In genomic region chr17:73733527-73733926, GRCh38 we compare ENCODE assay signal across 21 cellular contexts.
"Had no signal": no experiment of that assay in that cellular context is flagged by ENCODE, and none has a peak within 500 bp of the region (broad histone marks: within the 10 kb centered on the region; RNA-seq: fewer than 3 reads in every experiment).

No MANE protein-coding gene starts in this region.

- H3K4me1 Mint-ChIP-seq: stimulated activated memory B cell treated with anti-CD40 and anti-IgM and Interleukin-4, amounts not matched to agents 10 μg/mL and 1 μg/mL and 100 μg/mL, for 72 hours had no signal

- H3K27me3 ChIP-seq: adrenal gland, ascending aorta, brain microvascular endothelial cell had no signal

- H3K9me3 ChIP-seq: adrenal gland, ascending aorta had no signal

- H3K27ac Mint-ChIP-seq: activated naive CD8-positive, alpha-beta T cell; nephron progenitor cell; stimulated activated memory B cell treated with anti-CD40 and anti-IgM and Interleukin-4, amounts not matched to agents 10 μg/mL and 1 μg/mL and 100 μg/mL, for 72 hours; T-helper 2 cell treated with Interferon-gamma antibody and Interleukin-4, amounts not matched to agents 5 μg/mL and 100 μg/mL, for 36 hours had no signal

- H3K4me3 Mint-ChIP-seq: activated naive CD8-positive, alpha-beta T cell; nephron progenitor cell; stimulated activated memory B cell treated with anti-CD40 and anti-IgM and Interleukin-4, amounts not matched to agents 10 μg/mL and 1 μg/mL and 100 μg/mL, for 72 hours; T-helper 2 cell treated with Interferon-gamma antibody and Interleukin-4, amounts not matched to agents 5 μg/mL and 100 μg/mL, for 36 hours had no signal

- H3K36me3 Mint-ChIP-seq: stimulated activated memory B cell treated with anti-CD40 and anti-IgM and Interleukin-4, amounts not matched to agents 10 μg/mL and 1 μg/mL and 100 μg/mL, for 72 hours had no signal

- H3K4me3 ChIP-seq: adrenal gland, ascending aorta, esophagus squamous epithelium, gastroesophageal sphincter, heart left ventricle, stomach, suprapubic skin, tibial nerve had no signal

- ATAC-seq: gastroesophageal sphincter; heart left ventricle; sciatic nerve; stimulated activated memory B cell treated with anti-CD40 and anti-IgM and Interleukin-4, amounts not matched to agents 10 μg/mL and 1 μg/mL and 100 μg/mL, for 72 hours had no signal

- H3K4me1 ChIP-seq: adrenal gland, ascending aorta, esophagus squamous epithelium, gastroesophageal sphincter, stomach, suprapubic skin, tibial nerve had no signal

- DNase-seq: activated CD4-positive, CD25-positive, alpha-beta regulatory T cell treated with anti-CD3 and anti-CD28 coated beads, Interleukin-2, amount 50 U/mL, for 72 hours; activated T-cell treated with anti-CD3 and anti-CD28 coated beads, Interleukin-2, amount 50 U/mL, for 1 hour; adrenal gland; brain microvascular endothelial cell; central memory CD4-positive, alpha-beta T cell; esophagus squamous epithelium; heart left ventricle; mesenchymal stem cell; nephron progenitor cell; occipital lobe; small intestine; stomach; WERI-Rb-1 had no signal

- H3K36me3 ChIP-seq: adrenal gland, ascending aorta, brain microvascular endothelial cell, esophagus squamous epithelium, gastroesophageal sphincter, heart left ventricle, stomach, suprapubic skin, tibial nerve, WERI-Rb-1 had no signal

- H3K27ac ChIP-seq: adrenal gland, ascending aorta, brain microvascular endothelial cell, esophagus squamous epithelium, gastroesophageal sphincter, heart left ventricle, stomach, suprapubic skin, tibial nerve, WERI-Rb-1 had no signal
